4 cellular contexts compared by ENCODE assay signal in genomic region chr20:63305933-63306672, GRCh38. TPM values are rescaled to one million over a fixed set of nuclear protein-coding genes. Genes with fewer than 3 reads are reported as not detected.
"Had no signal": no experiment of that assay in that cellular context is flagged by ENCODE, and none has a peak within 500 bp of the region (broad histone marks: within the 10 kb centered on the region; RNA-seq: fewer than 3 reads in every experiment).

No MANE protein-coding gene starts in this region.

RNA-seq across cellular contexts. Expression of gene COL20A1, which starts 13.1 kb away (rescaled TPM):
- total RNA-seq: HT1080, IMR-90 had no signal
- polyA plus RNA-seq: IMR-90 had no signal

RNA-seq across cellular contexts. Expression of gene NKAIN4, which starts 51.8 kb away (rescaled TPM):
- total RNA-seq: H4, HFFc6, HT1080, IMR-90 had no signal
- polyA plus RNA-seq: IMR-90 had no signal

RNA-seq across cellular contexts. Expression of gene CHRNA4, which starts 55.0 kb away (rescaled TPM):
- total RNA-seq: H4, HFFc6, HT1080, IMR-90 had no signal
- polyA plus RNA-seq: IMR-90 had no signal
